Comparison of ENCODE assay signal across 8 cellular contexts in genomic region chr1:43554444-43554992, GRCh38. TPM values are rescaled to one million over a fixed set of nuclear protein-coding genes. Genes with fewer than 3 reads are reported as not detected.
DNase-seq lines count a peak whose midpoint lies in the region; ATAC-seq and TF ChIP-seq lines count a peak whose summit lies in the region.

No MANE protein-coding gene starts in this region.

- intact Hi-C loops in heart left ventricle (cut with DNase I): no loop called here

- no peak for TF ChIP-seq POLR2A in heart left ventricle (IDR thresholded peaks at IDR 0.05)

- peak; percentile 53 for DNase-seq in ACHN
- DNase-seq in GM12864 (ENCODE audit: low read depth): no peak
- peak; percentile 36 for DNase-seq in NCI-H526 treated with DMSO at 0.1 percent for 48 hours (lab: John Stamatoyannopoulos, UW)
- no peak for DNase-seq in mesothelial cell of epicardium (ENCODE audit: low spot score in 2 of 2, unreplicated experiment in 2 of 2)
- DNase-seq in heart left ventricle: no peak

- peaks cover 0 to 4% (median 0%) of the 10 kb centered on the region in 9 donors for H3K36me3 ChIP-seq in heart left ventricle

- H3K27me3 ChIP-seq in heart left ventricle: no peaks in the 10 kb centered on the region

- WGBS in heart left ventricle, 4 donors: 70 to 79% (median 75%) methylated on average over 6 of the region's 6 CpGs

- ATAC-seq in HG03520 (IDR thresholded peaks at IDR 0.05; ENCODE audit: unreplicated experiment) (no peak), heart left ventricle (no peak), HG03342 (IDR thresholded peaks at IDR 0.05; ENCODE audit: unreplicated experiment) (no peak)

- no peaks in the 10 kb centered on the region for H3K9me3 Mint-ChIP-seq in brain
- no peaks in the 10 kb centered on the region for H3K9me3 Mint-ChIP-seq in mesothelial cell of epicardium

- no peak overlapping the region for H3K4me3 ChIP-seq in GM12864 (ENCODE audit: low read depth, low read length)
- no peak overlapping the region for H3K4me3 ChIP-seq in heart left ventricle

- H3K4me3 Mint-ChIP-seq in brain (no peak overlapping the region), mesothelial cell of epicardium (no peak overlapping the region)

- H3K27me3 Mint-ChIP-seq in brain (no peaks in the 10 kb centered on the region), mesothelial cell of epicardium (ENCODE audit: low read depth) (no peaks in the 10 kb centered on the region)

- H3K4me1 Mint-ChIP-seq in brain (peaks cover 13% of the 10 kb centered on the region), mesothelial cell of epicardium (peaks cover 48% of the 10 kb centered on the region)

- peaks cover 0 to 19% (median 0%) of the 10 kb centered on the region in 12 donors for H3K4me1 ChIP-seq in heart left ventricle

- H3K27ac Mint-ChIP-seq in brain (peak overlapping the region in 4 of 5 experiments; percentile 4 to 73 (median 66)), mesothelial cell of epicardium (peak overlapping the region; percentile 99)

- H3K36me3 Mint-ChIP-seq in brain (peaks cover 49% of the 10 kb centered on the region), mesothelial cell of epicardium (peaks cover 16% of the 10 kb centered on the region)

- peak overlapping the region in 1 of 12 donors; percentile 69 for H3K27ac ChIP-seq in heart left ventricle

- TF ChIP-seq CTCF in GM12864 (IDR thresholded peaks at IDR 0.05; ENCODE audit: low read depth, low read length, missing control alignments) (peak; percentile 77), brain (conservative IDR thresholded peaks at IDR 0.05) (peak; percentile 18 to 20), mesothelial cell of epicardium (IDR thresholded peaks at IDR 0.05; ENCODE audit: unreplicated experiment) (no peak), heart left ventricle (IDR thresholded peaks at IDR 0.05) (peak in 5 of 12 donors; percentile 18 to 33 (median 26))

- in situ Hi-C loops in ACHN (cut with HindIII; ENCODE audit: low pct_ligation_motif_present, low pct_unique_long_range_greater_than_20kb, low sequenced_read_pairs): no loop called here

- H3K9me3 ChIP-seq in heart left ventricle: no peaks in the 10 kb centered on the region

RNA-seq across cellular contexts. Expression of gene PTPRF, which starts 23.8 kb away (rescaled TPM):
- polyA plus RNA-seq in brain (ENCODE audit: insufficient read depth, low read depth, low replicate concordance) (147 TPM), heart left ventricle (1 to 10 TPM in 1 of 2 donors, under 1 TPM in 1; 0.91 to 4.0 TPM)
- total RNA-seq in mesothelial cell of epicardium (464 to 475 TPM (median 471 TPM) in 3 replicates), heart left ventricle (10 to 100 TPM in 1 of 9 donors, 1 to 10 TPM in 8; 2.1 to 74.1 (median 6.3) TPM)

Comparison
In these comparisons a context has a peak if more than half of its experiments do, and no peak if none do; other contexts are left out.
1. DNase-seq: peak in ACHN (single experiment) and NCI-H526 treated with DMSO at 0.1 percent for 48 hours (single experiment); none in GM12864 (single experiment), mesothelial cell of epicardium (0 of 2) and heart left ventricle (0 of 5).